In genomic region chr3:73508330-73508954, GRCh38 we compare ENCODE assay signal across 7 cellular contexts.
DNase-seq lines count a peak whose midpoint lies in the region; ATAC-seq lines count a peak whose summit lies in the region.

No MANE protein-coding gene starts in this region.

- ATAC-seq in GM21528 (IDR thresholded peaks at IDR 0.05; ENCODE audit: low FRiP score, unreplicated experiment) = peak; percentile 74

- peak; percentile 71 for DNase-seq in GM03348 (ENCODE audit: low spot score)
- peak; percentile 70 to 79 for DNase-seq in Kasumi-1 (lab: John Stamatoyannopoulos, UW)
- DNase-seq in RKO (ENCODE audit: low spot score) = peak; percentile 76
- peak; percentile 60 for DNase-seq in dermis blood vessel endothelial cell
- peak; percentile 58 to 61 for DNase-seq in lung microvascular endothelial cell (ENCODE audit: low read depth in 2 of 2)
- peak; percentile 69 for DNase-seq in ureter (ENCODE audit: low spot score)

Comparison
In these comparisons a context has a peak if more than half of its experiments do, and no peak if none do; other contexts are left out.
1. Peak in every context shown above with its lines: DNase-seq and ATAC-seq.